ENCODE assay signal across 8 cellular contexts in the genomic region with DNA sequence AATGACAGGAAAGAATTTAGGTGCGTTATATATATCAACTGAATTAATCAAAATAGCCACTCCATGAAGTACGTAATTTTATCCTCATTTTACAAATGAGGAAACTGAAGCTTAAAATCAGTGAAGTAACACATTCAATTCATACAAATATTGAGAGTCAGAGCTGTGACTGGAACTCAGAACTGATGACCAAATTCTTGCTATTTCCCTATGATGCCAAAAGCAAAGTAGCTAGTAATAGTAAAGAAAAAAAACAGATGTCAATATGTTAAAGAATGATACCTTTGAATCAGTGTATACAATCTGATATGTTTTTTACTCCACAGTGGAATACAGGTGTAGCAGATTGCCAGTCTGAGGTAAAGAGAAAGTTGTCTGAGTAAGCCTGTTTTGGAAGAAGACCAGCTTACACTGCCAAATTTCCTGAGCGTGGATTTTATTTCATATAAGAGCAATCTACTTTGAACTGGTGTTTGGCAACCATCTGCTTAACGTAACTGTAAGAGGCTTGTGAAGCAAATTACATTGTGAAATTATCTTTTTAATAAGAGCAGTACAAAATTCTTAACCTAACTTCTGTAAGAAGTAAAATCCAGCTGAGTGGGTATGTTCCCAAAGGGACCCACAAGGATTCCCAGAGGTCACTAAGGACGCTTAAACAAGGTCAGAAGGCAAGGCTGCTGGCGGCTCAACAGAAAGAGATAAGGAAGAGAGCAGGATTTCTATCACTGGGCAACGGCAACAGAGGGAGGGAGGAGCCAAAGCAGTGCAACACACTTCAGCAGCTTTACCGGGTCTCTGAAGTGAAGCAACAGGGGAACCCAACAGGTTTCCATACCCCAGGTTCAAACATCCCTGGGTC.
DNase-seq lines count a peak whose midpoint lies in the region; ATAC-seq and TF ChIP-seq lines count a peak whose summit lies in the region.

No MANE protein-coding gene starts in this region.

- no peaks in the 10 kb centered on the region for H3K9me3 ChIP-seq in right atrium auricular region
- H3K9me3 ChIP-seq in thymus (ENCODE audit: control insufficient read depth) = no peaks in the 10 kb centered on the region

- no peaks in the 10 kb centered on the region for H3K9me3 Mint-ChIP-seq in activated CD8-positive, alpha-beta T cell treated with anti-CD3 and anti-CD28 coated beads, Interleukin-2, amount 10 ng/mL, durations not matched to agents 7 days and 5 days (ENCODE audit: insufficient read depth)

- H3K27me3 Mint-ChIP-seq in activated CD8-positive, alpha-beta T cell treated with anti-CD3 and anti-CD28 coated beads, Interleukin-2, amount 10 ng/mL, durations not matched to agents 7 days and 5 days (ENCODE audit: low read depth) = peaks cover 5% of the 10 kb centered on the region

- peak overlapping the region in 1 of 2 donors; percentile 72 for H3K27ac ChIP-seq in right atrium auricular region
- H3K27ac ChIP-seq in thymus (ENCODE audit: low read depth) = peak overlapping the region; percentile 60

- intact Hi-C loops in Right ventricle myocardium inferior (cut with DNase I) = no loop called here

- DNase-seq in Right ventricle myocardium inferior (ENCODE audit: missing footprints) (no peak), right atrium auricular region (ENCODE audit: low spot score) (no peak), iPS-NIHi11 (ENCODE audit: low spot score) (peak; percentile 35), GM10248 (ENCODE audit: extremely low spot score) (no peak)
- DNase-seq in activated CD8-positive, alpha-beta T cell treated with anti-CD3 and anti-CD28 coated beads, Interleukin-2, amount 10 ng/mL, durations not matched to agents 7 days and 5 days = peak; percentile 41

- POLR2A ChIA-PET in activated CD8-positive, alpha-beta T cell treated with anti-CD3 and anti-CD28 coated beads, Interleukin-2, amount 10 ng/mL, durations not matched to agents 7 days and 5 days (lab: Charles Lee) = interaction anchor here (0.5 kb wide), 1 partner anchor 167 kb away, joined by 4 read pairs; no protein-coding TSS in a partner anchor
- POLR2A ChIA-PET in GM10248 (lab: Yijun Ruan, JAX) = no interaction called here

- H3K4me1 ChIP-seq in right atrium auricular region = peaks cover 0 to 22% of the 10 kb centered on the region in 2 donors
- H3K4me1 ChIP-seq in thymus (ENCODE audit: control insufficient read depth, insufficient read depth, low read length) = peaks cover 8% of the 10 kb centered on the region

- H3K4me1 Mint-ChIP-seq in activated CD8-positive, alpha-beta T cell treated with anti-CD3 and anti-CD28 coated beads, Interleukin-2, amount 10 ng/mL, durations not matched to agents 7 days and 5 days (ENCODE audit: low read depth) = peaks cover 36% of the 10 kb centered on the region

- CTCF ChIA-PET in activated CD8-positive, alpha-beta T cell treated with anti-CD3 and anti-CD28 coated beads, Interleukin-2, amount 10 ng/mL, durations not matched to agents 7 days and 5 days (lab: Charles Lee) = interaction anchor here (1.2 kb wide), 1 partner anchor 17 kb away, joined by 3 read pairs; no protein-coding TSS in a partner anchor
- CTCF ChIA-PET in GM10248 (lab: Yijun Ruan, JAX) = interaction anchor here (1.1 to 1.7 kb wide), 3 partner anchors 9 to 28 kb away, joined by 3 read pairs; no protein-coding TSS in a partner anchor

- H3K27me3 ChIP-seq in right atrium auricular region (no peaks in the 10 kb centered on the region), thymus (ENCODE audit: control insufficient read depth, insufficient read depth) (no peaks in the 10 kb centered on the region)

- H3K4me3 Mint-ChIP-seq in activated CD8-positive, alpha-beta T cell treated with anti-CD3 and anti-CD28 coated beads, Interleukin-2, amount 10 ng/mL, durations not matched to agents 7 days and 5 days = peak overlapping the region; percentile 64

- peaks cover 8% of the 10 kb centered on the region for H3K36me3 Mint-ChIP-seq in activated CD8-positive, alpha-beta T cell treated with anti-CD3 and anti-CD28 coated beads, Interleukin-2, amount 10 ng/mL, durations not matched to agents 7 days and 5 days (ENCODE audit: low read depth)

- TF ChIP-seq CTCF in right atrium auricular region (IDR thresholded peaks at IDR 0.05) (no peak), GM10248 (IDR thresholded peaks at IDR 0.05; ENCODE audit: control extremely low read depth, extremely low read depth, low read depth, missing control alignments) (no peak)

- H3K36me3 ChIP-seq in right atrium auricular region (no peaks in the 10 kb centered on the region), thymus (ENCODE audit: control insufficient read depth, insufficient read depth) (no peaks in the 10 kb centered on the region)

- H3K4me3 ChIP-seq in right atrium auricular region (peak overlapping the region in 1 of 2 donors; percentile 21), thymus (ENCODE audit: low read length) (peak overlapping the region; percentile 22)

- ATAC-seq in Right ventricle myocardium inferior (peak; percentile 92), HG03521 (IDR thresholded peaks at IDR 0.05; ENCODE audit: unreplicated experiment) (peak; percentile 68), GM19455 (IDR thresholded peaks at IDR 0.05; ENCODE audit: unreplicated experiment) (no peak)
- peak; percentile 88 for ATAC-seq in activated CD8-positive, alpha-beta T cell treated with anti-CD3 and anti-CD28 coated beads, Interleukin-2, amount 10 ng/mL, durations not matched to agents 7 days and 5 days

- WGBS in thymus = 36% methylated on average over 8 of the region's 8 CpGs

- H3K27ac Mint-ChIP-seq in activated CD8-positive, alpha-beta T cell treated with anti-CD3 and anti-CD28 coated beads, Interleukin-2, amount 10 ng/mL, durations not matched to agents 7 days and 5 days = peak overlapping the region; percentile 66

Comparison
In these comparisons a context has a peak if more than half of its experiments do, and no peak if none do; other contexts are left out.
1. DNase-seq: peak in activated CD8-positive, alpha-beta T cell treated with anti-CD3 and anti-CD28 coated beads, Interleukin-2, amount 10 ng/mL, durations not matched to agents 7 days and 5 days (single experiment) and iPS-NIHi11 (single experiment); none in Right ventricle myocardium inferior (single experiment), right atrium auricular region (single experiment) and GM10248 (single experiment).